6 cellular contexts compared by ENCODE assay signal in genomic region chr13:70311175-70311574, GRCh38.
"Had no signal": no experiment of that assay in that cellular context is flagged by ENCODE, and none has a peak within 500 bp of the region (broad histone marks: within the 10 kb centered on the region; RNA-seq: fewer than 3 reads in every experiment).

No MANE protein-coding gene starts in this region.

- H3K9me3 ChIP-seq: MG63, SJSA1 had no signal

- H3K4me3 ChIP-seq: MG63, SJSA1, SK-N-MC had no signal

- H3K4me1 ChIP-seq: SJSA1 had no signal

- H3K27me3 ChIP-seq: MG63, SJSA1 had no signal

- H3K36me3 ChIP-seq: MG63, SJSA1 had no signal

- H3K27ac ChIP-seq: SJSA1, SK-N-MC had no signal

- FAIRE-seq: RCC 7860 had no signal

- DNase-seq: MG63, Right ventricle myocardium superior, SIG-M5 had no signal
